ENCODE assay signal across 21 cellular contexts in genomic region chr1:64363116-64363515, GRCh38.
DNase-seq lines count a peak whose midpoint lies in the region; FAIRE-seq and TF ChIP-seq lines count a peak whose summit lies in the region.
"Had no signal": no experiment of that assay in that cellular context is flagged by ENCODE, and none has a peak within 500 bp of the region (broad histone marks: within the 10 kb centered on the region; RNA-seq: fewer than 3 reads in every experiment).

No MANE protein-coding gene starts in this region.

- H3K27ac ChIP-seq in HEK293 (ENCODE audit: extremely low read depth, low read depth, low read length) (no peak overlapping the region), substantia nigra (ENCODE audit: low read depth, low read length, poor library complexity, severe bottlenecking) (peak overlapping the region; percentile 13)
- no peak overlapping the region for H3K27ac ChIP-seq in CD8-positive, alpha-beta memory T cell (ENCODE audit: low read depth, low read length)

- peak; percentile 30 for DNase-seq in NCI-H69 (lab: John Stamatoyannopoulos, UW)
- DNase-seq in bronchial epithelial cell (ENCODE audit: low read depth), result no peak
- peak in 1 of 49 donors; percentile 1 for DNase-seq in substantia nigra (lab: John Stamatoyannopoulos, UW)
- no peak for DNase-seq in activated CD4-positive, alpha-beta T cell treated with anti-CD3 and anti-CD28 coated beads, Interleukin-2, amount 50 U/mL, for 48 hours
- DNase-seq in stimulated activated CD4-positive, alpha-beta T cell treated with anti-CD3 and anti-CD28 coated beads, Interleukin-4, amount 100 ng/mL, for 4 hours, result no peak
- no peak for DNase-seq in KG1 (lab: John Stamatoyannopoulos, UW)
- DNase-seq in CD8-positive, alpha-beta memory T cell, result no peak
- DNase-seq: CD4-positive, alpha-beta memory T cell; DMS79 treated with DMSO at 0.1 percent for 48 hours; GOT3; HFFc6; IMR-90; Kasumi-1; NCI-H1105; NCI-H187 treated with DMSO at 0.1 percent for 48 hours; NCI-H510A treated with DMSO at 0.1 percent for 48 hours; NK-92 treated with Interleukin-12 subunit alpha and Interleukin-12 subunit beta, amount 100 ng/mL, for 24 hours; SHP77; T-helper 1 cell had no signal

- no peaks in the 10 kb centered on the region for H3K27me3 ChIP-seq in bronchial epithelial cell (ENCODE audit: control insufficient read depth, insufficient read depth, low read length)
- H3K27me3 ChIP-seq in CD8-positive, alpha-beta memory T cell (ENCODE audit: insufficient read depth, low read length, poor library complexity, severe bottlenecking), result no peaks in the 10 kb centered on the region

- FAIRE-seq in bronchial epithelial cell (lab: Jason Lieb, UNC), result peak; percentile 7
- FAIRE-seq: G401.6 had no signal

- CTCF ChIA-PET in HEK293 (lab: Yijun Ruan, JAX), result no interaction called here
- CTCF ChIA-PET in CD8-positive, alpha-beta memory T cell (lab: Charles Lee), result no interaction called here

- H3K4me1 ChIP-seq in HEK293 (ENCODE audit: control insufficient read depth, insufficient read depth, low read length), result no peaks in the 10 kb centered on the region
- no peaks in the 10 kb centered on the region for H3K4me1 ChIP-seq in CD8-positive, alpha-beta memory T cell (ENCODE audit: insufficient read depth, low read length)

- TF ChIP-seq CTCF in HEK293 (tag by site-specific recombination; IDR thresholded peaks at IDR 0.05) (no peak), bronchial epithelial cell (IDR thresholded peaks at IDR 0.05; ENCODE audit: insufficient read depth, low read length, severe bottlenecking) (no peak)

- H3K4me3 Mint-ChIP-seq in CD8-positive, alpha-beta memory T cell, result no peak overlapping the region
- H3K4me3 Mint-ChIP-seq: CD4-positive, alpha-beta memory T cell; HFFc6 had no signal

- H3K36me3 Mint-ChIP-seq in CD8-positive, alpha-beta memory T cell, result no peaks in the 10 kb centered on the region
- H3K36me3 Mint-ChIP-seq: CD4-positive, alpha-beta memory T cell had no signal

- H3K4me3 ChIP-seq in HEK293 (ENCODE audit: low read depth, low read length) (no peak overlapping the region), bronchial epithelial cell (ENCODE audit: low read depth, low read length) (no peak overlapping the region)
- H3K4me3 ChIP-seq in CD8-positive, alpha-beta memory T cell (ENCODE audit: low read length), result no peak overlapping the region

- no peaks in the 10 kb centered on the region for H3K4me1 Mint-ChIP-seq in CD8-positive, alpha-beta memory T cell
- H3K4me1 Mint-ChIP-seq: CD4-positive, alpha-beta memory T cell had no signal

- POLR2A ChIA-PET in HEK293 (lab: Yijun Ruan, JAX), result no interaction called here
- POLR2A ChIA-PET in CD8-positive, alpha-beta memory T cell (lab: Charles Lee), result no interaction called here

- H3K27ac Mint-ChIP-seq in CD8-positive, alpha-beta memory T cell, result no peak overlapping the region
- H3K27ac Mint-ChIP-seq: CD4-positive, alpha-beta memory T cell; HFFc6 had no signal

- no peaks in the 10 kb centered on the region for H3K9me3 Mint-ChIP-seq in CD8-positive, alpha-beta memory T cell
- H3K9me3 Mint-ChIP-seq: CD4-positive, alpha-beta memory T cell; HFFc6 had no signal

- H3K9me3 ChIP-seq in HEK293 (ENCODE audit: control insufficient read depth, insufficient read depth, low read depth, low read length), result no peaks in the 10 kb centered on the region
- no peaks in the 10 kb centered on the region for H3K9me3 ChIP-seq in CD8-positive, alpha-beta memory T cell (ENCODE audit: low read length)

- H3K36me3 ChIP-seq in HEK293 (ENCODE audit: control insufficient read depth in 2 of 2, insufficient read depth in 1 of 2, low read length in 2 of 2), result no peaks in the 10 kb centered on the region
- no peaks in the 10 kb centered on the region for H3K36me3 ChIP-seq in bronchial epithelial cell (ENCODE audit: control insufficient read depth, insufficient read depth, low read length)
- H3K36me3 ChIP-seq in CD8-positive, alpha-beta memory T cell (ENCODE audit: insufficient read depth, low read length), result no peaks in the 10 kb centered on the region

- H3K27me3 Mint-ChIP-seq in CD8-positive, alpha-beta memory T cell, result peaks cover 3 to 19% of the 10 kb centered on the region in 2 donors

TF ChIP-seq in HEK293, 187 proteins besides CTCF, POLR2A, EP300 and RAD21:
- 0 out of 2 replicates have a peak, but pooled peaks have one; percentile 18 for TF ChIP-seq ZFHX2 (tag by site-specific recombination; conservative IDR thresholded peaks at IDR 0.05)
- TF ChIP-seq BCL11A (tag by site-specific recombination; IDR thresholded peaks at IDR 0.05; ENCODE audit: low read depth), result no peak
